In the genomic region with DNA sequence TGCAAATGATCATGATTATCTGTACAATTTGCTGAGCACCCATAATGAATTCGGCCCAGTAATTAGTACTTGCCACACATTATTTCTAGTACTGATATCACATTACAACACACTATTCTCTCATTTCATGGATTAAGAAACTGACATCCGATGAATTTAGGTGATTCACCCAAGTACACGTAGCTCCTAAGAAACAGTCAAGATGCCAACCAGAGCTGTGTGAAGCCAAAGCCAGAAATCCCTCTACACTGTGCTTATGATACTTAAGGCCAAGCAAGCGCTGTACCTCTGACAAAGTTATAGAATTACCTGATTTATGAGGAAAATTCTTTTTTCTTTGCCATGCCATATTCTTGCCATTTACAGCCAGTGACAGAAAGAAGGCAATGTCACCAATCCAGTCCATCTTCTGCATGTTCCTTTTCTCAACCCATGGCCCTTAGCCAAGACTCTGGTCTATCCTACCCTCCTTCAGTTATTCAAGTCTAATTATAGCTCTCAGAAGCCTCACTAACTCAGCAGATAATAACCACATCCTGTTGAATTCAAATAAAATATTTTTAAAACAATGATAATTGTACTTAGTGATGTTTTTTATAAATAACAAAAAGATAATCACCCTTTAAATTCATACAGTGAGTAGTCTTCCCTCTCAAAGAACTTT, we compare ENCODE assay signal across 11 cellular contexts.
A peak's percentile ranks its signal among the peaks of the same experiment; 100 is the strongest.
DNase-seq lines count a peak whose midpoint lies in the region; ATAC-seq and TF ChIP-seq lines count a peak whose summit lies in the region.
"Had no signal": no experiment of that assay in that cellular context is flagged by ENCODE, and none has a peak within 500 bp of the region (broad histone marks: within the 10 kb centered on the region; RNA-seq: fewer than 3 reads in every experiment).

No MANE protein-coding gene starts in this region.

- H3K4me3 Mint-ChIP-seq in activated naive CD8-positive, alpha-beta T cell treated with anti-CD3 and anti-CD28 coated beads for 36 hours, result no peak overlapping the region
- H3K4me3 Mint-ChIP-seq in activated naive CD8-positive, alpha-beta T cell treated with anti-CD3 and anti-CD28 coated beads, Interleukin-2, amount 50 U/mL, for 24 hours, result no peak overlapping the region
- no peak overlapping the region for H3K4me3 Mint-ChIP-seq in dendritic cell treated with granulocyte-macrophage colony-stimulating factor and Interleukin-4, amounts not matched to agents 40 ng/mL and 50 ng/mL, for 4 days

- ATAC-seq in activated naive CD8-positive, alpha-beta T cell treated with anti-CD3 and anti-CD28 coated beads, Interleukin-2, amount 50 U/mL, for 24 hours, result no peak
- no peak for ATAC-seq in PC-3
- peak; percentile 41 for ATAC-seq in upper lobe of right lung
- no peak for ATAC-seq in GM21367 (IDR thresholded peaks at IDR 0.05; ENCODE audit: unreplicated experiment)
- ATAC-seq: GM12878 had no signal

- H3K9ac ChIP-seq in PC-3 (ENCODE audit: low read length), result no peak overlapping the region
- H3K9ac ChIP-seq: parathyroid adenoma had no signal

- no TSS peak for BruUV-seq in PC-3 (replicated peaks; lab: Mats Ljungman, UMichigan)

- H3K27me3 ChIP-seq in PC-3 (ENCODE audit: low read length) (no peaks in the 10 kb centered on the region), upper lobe of right lung (no peaks in the 10 kb centered on the region)

- H3K36me3 Mint-ChIP-seq in activated naive CD8-positive, alpha-beta T cell treated with anti-CD3 and anti-CD28 coated beads for 36 hours, result no peaks in the 10 kb centered on the region
- no peaks in the 10 kb centered on the region for H3K36me3 Mint-ChIP-seq in activated naive CD8-positive, alpha-beta T cell treated with anti-CD3 and anti-CD28 coated beads, Interleukin-2, amount 50 U/mL, for 24 hours (ENCODE audit: low read depth)
- H3K36me3 Mint-ChIP-seq in dendritic cell treated with granulocyte-macrophage colony-stimulating factor and Interleukin-4, amounts not matched to agents 40 ng/mL and 50 ng/mL, for 4 days (ENCODE audit: low read depth), result no peaks in the 10 kb centered on the region

- H3K4me1 Mint-ChIP-seq in activated naive CD8-positive, alpha-beta T cell treated with anti-CD3 and anti-CD28 coated beads for 36 hours, result peaks cover 33% of the 10 kb centered on the region
- peaks cover 40% of the 10 kb centered on the region for H3K4me1 Mint-ChIP-seq in activated naive CD8-positive, alpha-beta T cell treated with anti-CD3 and anti-CD28 coated beads, Interleukin-2, amount 50 U/mL, for 24 hours
- peaks cover 45% of the 10 kb centered on the region for H3K4me1 Mint-ChIP-seq in dendritic cell treated with granulocyte-macrophage colony-stimulating factor and Interleukin-4, amounts not matched to agents 40 ng/mL and 50 ng/mL, for 4 days (ENCODE audit: low read depth)

- H3K4me2 ChIP-seq in PC-3 (ENCODE audit: low read length), result no peak overlapping the region

- intact Hi-C loops in PC-3 (cut with micrococcal nuclease), result no loop called here
- intact Hi-C loops in dendritic cell treated with granulocyte-macrophage colony-stimulating factor and Interleukin-4, amounts not matched to agents 40 ng/mL and 50 ng/mL, for 4 days (cut with micrococcal nuclease), result no loop called here
- intact Hi-C loops in upper lobe of right lung (cut with DNase I), result no loop called here

- no peaks in the 10 kb centered on the region for H3K9me3 ChIP-seq in PC-3 (ENCODE audit: low read length)
- H3K9me3 ChIP-seq in upper lobe of right lung, result no peaks in the 10 kb centered on the region

- no peaks in the 10 kb centered on the region for H3K9me2 ChIP-seq in PC-3 (replicated peaks; ENCODE audit: low read length)

- no peak overlapping the region for H2AFZ ChIP-seq in PC-3 (ENCODE audit: low read length)

- H3K36me3 ChIP-seq in PC-3 (ENCODE audit: low read depth, low read length) (no peaks in the 10 kb centered on the region), upper lobe of right lung (no peaks in the 10 kb centered on the region)

- H3K4me1 ChIP-seq in PC-3 (ENCODE audit: insufficient read depth, low read length), result peaks cover 9% of the 10 kb centered on the region; the same call in 1 of the 2 replicates
- H3K4me1 ChIP-seq in upper lobe of right lung, result peaks cover 10% of the 10 kb centered on the region
- H3K4me1 ChIP-seq: parathyroid adenoma had no signal

- POLR2A ChIA-PET in PC-3 (lab: Charles Lee; ENCODE audit: unreplicated experiment), result no interaction called here

- H3K27ac Mint-ChIP-seq in activated naive CD8-positive, alpha-beta T cell treated with anti-CD3 and anti-CD28 coated beads for 36 hours, result peak overlapping the region; percentile 4
- no peak overlapping the region for H3K27ac Mint-ChIP-seq in activated naive CD8-positive, alpha-beta T cell treated with anti-CD3 and anti-CD28 coated beads, Interleukin-2, amount 50 U/mL, for 24 hours
- peak overlapping the region; percentile 61 for H3K27ac Mint-ChIP-seq in dendritic cell treated with granulocyte-macrophage colony-stimulating factor and Interleukin-4, amounts not matched to agents 40 ng/mL and 50 ng/mL, for 4 days

- no peaks in the 10 kb centered on the region for H3K9me3 Mint-ChIP-seq in activated naive CD8-positive, alpha-beta T cell treated with anti-CD3 and anti-CD28 coated beads for 36 hours
- H3K9me3 Mint-ChIP-seq in activated naive CD8-positive, alpha-beta T cell treated with anti-CD3 and anti-CD28 coated beads, Interleukin-2, amount 50 U/mL, for 24 hours, result no peaks in the 10 kb centered on the region
- no peaks in the 10 kb centered on the region for H3K9me3 Mint-ChIP-seq in dendritic cell treated with granulocyte-macrophage colony-stimulating factor and Interleukin-4, amounts not matched to agents 40 ng/mL and 50 ng/mL, for 4 days

- no peaks in the 10 kb centered on the region for H4K20me1 ChIP-seq in PC-3 (ENCODE audit: low read length)

- TF ChIP-seq CTCF in PC-3 (conservative IDR thresholded peaks at IDR 0.05; ENCODE audit: low read depth, low read length), result no peak
- TF ChIP-seq CTCF in upper lobe of right lung (IDR thresholded peaks at IDR 0.05), result no peak

- H3K27me3 Mint-ChIP-seq in activated naive CD8-positive, alpha-beta T cell treated with anti-CD3 and anti-CD28 coated beads for 36 hours, result no peaks in the 10 kb centered on the region
- H3K27me3 Mint-ChIP-seq in activated naive CD8-positive, alpha-beta T cell treated with anti-CD3 and anti-CD28 coated beads, Interleukin-2, amount 50 U/mL, for 24 hours, result no peaks in the 10 kb centered on the region
- no peaks in the 10 kb centered on the region for H3K27me3 Mint-ChIP-seq in dendritic cell treated with granulocyte-macrophage colony-stimulating factor and Interleukin-4, amounts not matched to agents 40 ng/mL and 50 ng/mL, for 4 days

- H3K4me3 ChIP-seq in PC-3 (ENCODE audit: low read length) (no peak overlapping the region), upper lobe of right lung (no peak overlapping the region)
- H3K4me3 ChIP-seq: GM12878 had no signal

- H3F3A ChIP-seq in PC-3 (ENCODE audit: low read length, unreplicated experiment), result no peaks in the 10 kb centered on the region

- H3K27ac ChIP-seq in PC-3 (ENCODE audit: low read length) (no peak overlapping the region), upper lobe of right lung (no peak overlapping the region)
- H3K27ac ChIP-seq: parathyroid adenoma had no signal

- DNase-seq in activated naive CD8-positive, alpha-beta T cell treated with anti-CD3 and anti-CD28 coated beads for 36 hours, result no peak
- DNase-seq in activated naive CD8-positive, alpha-beta T cell treated with anti-CD3 and anti-CD28 coated beads, Interleukin-2, amount 50 U/mL, for 24 hours, result no peak
- DNase-seq in PC-3, result peak; percentile 16
- DNase-seq in upper lobe of right lung, result no peak
- no peak for DNase-seq in effector CD8-positive, alpha-beta T cell (lab: John Stamatoyannopoulos, UW)
- no peak for DNase-seq in NCI-H187 treated with DMSO at 0.1 percent for 48 hours (lab: John Stamatoyannopoulos, UW)
- DNase-seq: NCI-H1436 had no signal

- H3K79me2 ChIP-seq in PC-3 (ENCODE audit: low read length), result no peaks in the 10 kb centered on the region
- H3K79me2 ChIP-seq: parathyroid adenoma had no signal

- CTCF ChIA-PET in PC-3 (lab: Charles Lee), result no interaction called here
